1 cellular context compared by ENCODE assay signal in the genomic region with DNA sequence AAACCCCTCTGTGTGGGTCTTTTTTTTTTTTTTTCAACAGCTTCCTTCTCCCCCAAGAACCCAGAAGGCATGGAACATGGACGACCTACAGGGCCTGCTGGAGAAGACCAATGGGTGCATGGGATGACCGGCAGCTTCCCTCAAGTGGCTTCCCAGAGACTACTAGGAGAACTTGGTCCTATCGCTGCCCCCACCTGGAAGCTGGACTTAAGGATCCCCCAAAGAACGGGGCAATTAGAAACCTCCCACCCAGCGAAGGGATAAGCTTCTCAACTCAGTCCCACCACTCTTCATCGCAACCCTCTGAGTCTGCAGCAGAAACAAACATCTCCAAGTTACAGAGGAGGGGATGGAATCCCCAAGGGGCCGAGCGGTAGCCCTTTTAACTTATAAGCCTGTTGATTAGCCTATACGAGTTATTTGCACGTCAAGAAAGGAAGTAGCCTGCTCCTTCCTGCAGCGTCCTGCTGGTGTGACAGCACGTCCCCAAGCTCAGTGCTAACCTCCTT.
TF ChIP-seq lines count a peak whose summit lies in the region.

No MANE protein-coding gene starts in this region.

TF ChIP-seq in GM12878, 131 proteins besides CTCF, POLR2A, EP300 and RAD21 (continued from another document):
- TF ChIP-seq, protein P1, sequence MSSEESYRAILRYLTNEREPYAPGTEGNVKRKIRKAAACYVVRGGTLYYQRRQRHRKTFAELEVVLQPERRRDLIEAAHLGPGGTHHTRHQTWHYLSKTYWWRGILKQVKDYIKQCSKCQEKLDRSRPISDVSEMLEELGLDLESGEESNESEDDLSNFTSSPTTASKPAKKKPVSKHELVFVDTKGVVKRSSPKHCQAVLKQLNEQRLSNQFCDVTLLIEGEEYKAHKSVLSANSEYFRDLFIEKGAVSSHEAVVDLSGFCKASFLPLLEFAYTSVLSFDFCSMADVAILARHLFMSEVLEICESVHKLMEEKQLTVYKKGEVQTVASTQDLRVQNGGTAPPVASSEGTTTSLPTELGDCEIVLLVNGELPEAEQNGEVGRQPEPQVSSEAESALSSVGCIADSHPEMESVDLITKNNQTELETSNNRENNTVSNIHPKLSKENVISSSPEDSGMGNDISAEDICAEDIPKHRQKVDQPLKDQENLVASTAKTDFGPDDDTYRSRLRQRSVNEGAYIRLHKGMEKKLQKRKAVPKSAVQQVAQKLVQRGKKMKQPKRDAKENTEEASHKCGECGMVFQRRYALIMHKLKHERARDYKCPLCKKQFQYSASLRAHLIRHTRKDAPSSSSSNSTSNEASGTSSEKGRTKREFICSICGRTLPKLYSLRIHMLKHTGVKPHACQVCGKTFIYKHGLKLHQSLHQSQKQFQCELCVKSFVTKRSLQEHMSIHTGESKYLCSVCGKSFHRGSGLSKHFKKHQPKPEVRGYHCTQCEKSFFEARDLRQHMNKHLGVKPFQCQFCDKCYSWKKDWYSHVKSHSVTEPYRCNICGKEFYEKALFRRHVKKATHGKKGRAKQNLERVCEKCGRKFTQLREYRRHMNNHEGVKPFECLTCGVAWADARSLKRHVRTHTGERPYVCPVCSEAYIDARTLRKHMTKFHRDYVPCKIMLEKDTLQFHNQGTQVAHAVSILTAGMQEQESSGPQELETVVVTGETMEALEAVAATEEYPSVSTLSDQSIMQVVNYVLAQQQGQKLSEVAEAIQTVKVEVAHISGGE (CRISPR knock-in tag; IDR thresholded peaks at IDR 0.05) = no peak
- TF ChIP-seq, protein P2, sequence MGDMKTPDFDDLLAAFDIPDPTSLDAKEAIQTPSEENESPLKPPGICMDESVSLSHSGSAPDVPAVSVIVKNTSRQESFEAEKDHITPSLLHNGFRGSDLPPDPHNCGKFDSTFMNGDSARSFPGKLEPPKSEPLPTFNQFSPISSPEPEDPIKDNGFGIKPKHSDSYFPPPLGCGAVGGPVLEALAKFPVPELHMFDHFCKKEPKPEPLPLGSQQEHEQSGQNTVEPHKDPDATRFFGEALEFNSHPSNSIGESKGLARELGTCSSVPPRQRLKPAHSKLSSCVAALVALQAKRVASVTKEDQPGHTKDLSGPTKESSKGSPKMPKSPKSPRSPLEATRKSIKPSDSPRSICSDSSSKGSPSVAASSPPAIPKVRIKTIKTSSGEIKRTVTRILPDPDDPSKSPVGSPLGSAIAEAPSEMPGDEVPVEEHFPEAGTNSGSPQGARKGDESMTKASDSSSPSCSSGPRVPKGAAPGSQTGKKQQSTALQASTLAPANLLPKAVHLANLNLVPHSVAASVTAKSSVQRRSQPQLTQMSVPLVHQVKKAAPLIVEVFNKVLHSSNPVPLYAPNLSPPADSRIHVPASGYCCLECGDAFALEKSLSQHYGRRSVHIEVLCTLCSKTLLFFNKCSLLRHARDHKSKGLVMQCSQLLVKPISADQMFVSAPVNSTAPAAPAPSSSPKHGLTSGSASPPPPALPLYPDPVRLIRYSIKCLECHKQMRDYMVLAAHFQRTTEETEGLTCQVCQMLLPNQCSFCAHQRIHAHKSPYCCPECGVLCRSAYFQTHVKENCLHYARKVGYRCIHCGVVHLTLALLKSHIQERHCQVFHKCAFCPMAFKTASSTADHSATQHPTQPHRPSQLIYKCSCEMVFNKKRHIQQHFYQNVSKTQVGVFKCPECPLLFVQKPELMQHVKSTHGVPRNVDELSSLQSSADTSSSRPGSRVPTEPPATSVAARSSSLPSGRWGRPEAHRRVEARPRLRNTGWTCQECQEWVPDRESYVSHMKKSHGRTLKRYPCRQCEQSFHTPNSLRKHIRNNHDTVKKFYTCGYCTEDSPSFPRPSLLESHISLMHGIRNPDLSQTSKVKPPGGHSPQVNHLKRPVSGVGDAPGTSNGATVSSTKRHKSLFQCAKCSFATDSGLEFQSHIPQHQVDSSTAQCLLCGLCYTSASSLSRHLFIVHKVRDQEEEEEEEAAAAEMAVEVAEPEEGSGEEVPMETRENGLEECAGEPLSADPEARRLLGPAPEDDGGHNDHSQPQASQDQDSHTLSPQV (IDR thresholded peaks at IDR 0.05) = no peak
- peak; percentile 75 for TF ChIP-seq MEF2B (IDR thresholded peaks at IDR 0.05; ENCODE audit: partially characterized antibody, poor library complexity, severe bottlenecking)
- TF ChIP-seq, protein P3, sequence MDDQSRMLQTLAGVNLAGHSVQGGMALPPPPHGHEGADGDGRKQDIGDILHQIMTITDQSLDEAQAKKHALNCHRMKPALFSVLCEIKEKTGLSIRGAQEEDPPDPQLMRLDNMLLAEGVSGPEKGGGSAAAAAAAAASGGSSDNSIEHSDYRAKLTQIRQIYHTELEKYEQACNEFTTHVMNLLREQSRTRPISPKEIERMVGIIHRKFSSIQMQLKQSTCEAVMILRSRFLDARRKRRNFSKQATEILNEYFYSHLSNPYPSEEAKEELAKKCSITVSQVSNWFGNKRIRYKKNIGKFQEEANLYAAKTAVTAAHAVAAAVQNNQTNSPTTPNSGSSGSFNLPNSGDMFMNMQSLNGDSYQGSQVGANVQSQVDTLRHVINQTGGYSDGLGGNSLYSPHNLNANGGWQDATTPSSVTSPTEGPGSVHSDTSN (IDR thresholded peaks at IDR 0.05; ENCODE audit: insufficient replicate concordance, low read depth, low read length) = no peak
- TF ChIP-seq, protein P4, sequence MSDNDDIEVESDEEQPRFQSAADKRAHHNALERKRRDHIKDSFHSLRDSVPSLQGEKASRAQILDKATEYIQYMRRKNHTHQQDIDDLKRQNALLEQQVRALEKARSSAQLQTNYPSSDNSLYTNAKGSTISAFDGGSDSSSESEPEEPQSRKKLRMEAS (IDR thresholded peaks at IDR 0.05; ENCODE audit: low read depth, low read length) = 0 out of 2 replicates have a peak, but pooled peaks have one; percentile 12
- no peak for TF ChIP-seq HDGF (IDR thresholded peaks at IDR 0.05)
- no peak for TF ChIP-seq KDM1A (IDR thresholded peaks at IDR 0.05; ENCODE audit: borderline replicate concordance)
- TF ChIP-seq, protein P5, sequence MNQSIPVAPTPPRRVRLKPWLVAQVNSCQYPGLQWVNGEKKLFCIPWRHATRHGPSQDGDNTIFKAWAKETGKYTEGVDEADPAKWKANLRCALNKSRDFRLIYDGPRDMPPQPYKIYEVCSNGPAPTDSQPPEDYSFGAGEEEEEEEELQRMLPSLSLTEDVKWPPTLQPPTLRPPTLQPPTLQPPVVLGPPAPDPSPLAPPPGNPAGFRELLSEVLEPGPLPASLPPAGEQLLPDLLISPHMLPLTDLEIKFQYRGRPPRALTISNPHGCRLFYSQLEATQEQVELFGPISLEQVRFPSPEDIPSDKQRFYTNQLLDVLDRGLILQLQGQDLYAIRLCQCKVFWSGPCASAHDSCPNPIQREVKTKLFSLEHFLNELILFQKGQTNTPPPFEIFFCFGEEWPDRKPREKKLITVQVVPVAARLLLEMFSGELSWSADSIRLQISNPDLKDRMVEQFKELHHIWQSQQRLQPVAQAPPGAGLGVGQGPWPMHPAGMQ (IDR thresholded peaks at IDR 0.05; ENCODE audit: borderline replicate concordance) = no peak
- no peak for TF ChIP-seq TBL1XR1 (IDR thresholded peaks at IDR 0.05; ENCODE audit: low read depth, low read length)
- TF ChIP-seq, protein P6, sequence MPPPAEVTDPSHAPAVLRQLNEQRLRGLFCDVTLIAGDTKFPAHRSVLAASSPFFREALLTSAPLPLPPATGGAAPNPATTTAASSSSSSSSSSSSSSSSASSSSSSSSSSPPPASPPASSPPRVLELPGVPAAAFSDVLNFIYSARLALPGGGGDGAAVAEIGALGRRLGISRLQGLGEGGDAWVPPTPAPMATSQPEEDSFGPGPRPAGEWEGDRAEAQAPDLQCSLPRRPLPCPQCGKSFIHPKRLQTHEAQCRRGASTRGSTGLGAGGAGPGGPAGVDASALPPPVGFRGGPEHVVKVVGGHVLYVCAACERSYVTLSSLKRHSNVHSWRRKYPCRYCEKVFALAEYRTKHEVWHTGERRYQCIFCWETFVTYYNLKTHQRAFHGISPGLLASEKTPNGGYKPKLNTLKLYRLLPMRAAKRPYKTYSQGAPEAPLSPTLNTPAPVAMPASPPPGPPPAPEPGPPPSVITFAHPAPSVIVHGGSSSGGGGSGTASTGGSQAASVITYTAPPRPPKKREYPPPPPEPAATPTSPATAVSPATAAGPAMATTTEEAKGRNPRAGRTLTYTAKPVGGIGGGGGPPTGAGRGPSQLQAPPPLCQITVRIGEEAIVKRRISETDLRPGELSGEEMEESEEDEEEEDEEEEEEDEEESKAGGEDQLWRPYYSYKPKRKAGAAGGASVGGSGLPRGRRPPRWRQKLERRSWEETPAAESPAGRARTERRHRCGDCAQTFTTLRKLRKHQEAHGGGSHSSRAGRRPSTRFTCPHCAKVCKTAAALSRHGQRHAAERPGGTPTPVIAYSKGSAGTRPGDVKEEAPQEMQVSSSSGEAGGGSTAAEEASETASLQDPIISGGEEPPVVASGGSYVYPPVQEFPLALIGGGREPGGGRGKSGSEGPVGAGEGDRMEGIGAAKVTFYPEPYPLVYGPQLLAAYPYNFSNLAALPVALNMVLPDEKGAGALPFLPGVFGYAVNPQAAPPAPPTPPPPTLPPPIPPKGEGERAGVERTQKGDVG (CRISPR knock-in tag; IDR thresholded peaks at IDR 0.05) = no peak
- TF ChIP-seq KAT2A (conservative IDR thresholded peaks at IDR 0.05; ENCODE audit: control insufficient read depth, low read depth, low read length) = no peak
- no peak for TF ChIP-seq LARP7 (IDR thresholded peaks at IDR 0.05)
- TF ChIP-seq DPF2 (IDR thresholded peaks at IDR 0.05) = no peak
- no peak for TF ChIP-seq MXI1 (IDR thresholded peaks at IDR 0.05; ENCODE audit: low read depth, low read length)
- TF ChIP-seq JUNB (IDR thresholded peaks at IDR 0.05) = no peak
- TF ChIP-seq CBX5 (IDR thresholded peaks at IDR 0.05; ENCODE audit: low read depth) = no peak
- TF ChIP-seq ZNF384 (IDR thresholded peaks at IDR 0.05; ENCODE audit: borderline replicate concordance, low read depth, low read length) = no peak
